2 cellular contexts compared by ENCODE assay signal in genomic region chr13:94706854-94707399, GRCh38.
TF ChIP-seq lines count a peak whose summit lies in the region.

No MANE protein-coding gene starts in this region.

TF ChIP-seq in SK-N-SH, 30 proteins besides CTCF, POLR2A, EP300 and RAD21 (continued from another document):
- TF ChIP-seq PBX3 (IDR thresholded peaks at IDR 0.05) (no peak), FOXM1 (IDR thresholded peaks at IDR 0.05; ENCODE audit: low read depth) (no peak), MEF2A (IDR thresholded peaks at IDR 0.05; ENCODE audit: borderline replicate concordance, low read depth) (no peak), GABPA (IDR thresholded peaks at IDR 0.05; ENCODE audit: low read depth) (no peak), RXRA (IDR thresholded peaks at IDR 0.05; ENCODE audit: borderline replicate concordance, low read depth) (no peak), FOSL2 (IDR thresholded peaks at IDR 0.05; ENCODE audit: borderline replicate concordance, low read depth) (no peak), ELF1 (IDR thresholded peaks at IDR 0.05) (no peak), NFIC (IDR thresholded peaks at IDR 0.05; ENCODE audit: borderline replicate concordance) (no peak), EZH2phosphoT487 (IDR thresholded peaks at IDR 0.05; ENCODE audit: borderline replicate concordance, low read depth) (no peak), NRF1 (IDR thresholded peaks at IDR 0.05; ENCODE audit: low read depth, low read length) (no peak)
TF ChIP-seq in SK-N-SH: peak in this region for 0.

TF ChIP-seq in SK-N-SH treated with all-trans-retinoic acid at 6 μM for 48 hours, 23 proteins besides CTCF, POLR2A, EP300 and RAD21 (continued from another document):
- TF ChIP-seq POU6F1 (CRISPR knock-in tag; IDR thresholded peaks at IDR 0.05; ENCODE audit: borderline replicate concordance, low read depth) (no peak), ARNTL (CRISPR knock-in tag; IDR thresholded peaks at IDR 0.05; ENCODE audit: borderline replicate concordance, low read depth) (no peak), CSDC2 (CRISPR knock-in tag; IDR thresholded peaks at IDR 0.05) (no peak), TOX (CRISPR knock-in tag; IDR thresholded peaks at IDR 0.05; ENCODE audit: borderline replicate concordance) (no peak), TCF4 (CRISPR knock-in tag; IDR thresholded peaks at IDR 0.05; ENCODE audit: borderline replicate concordance) (no peak), SNAI2 (CRISPR knock-in tag; IDR thresholded peaks at IDR 0.05) (no peak), ZFP3 (CRISPR knock-in tag; IDR thresholded peaks at IDR 0.05) (no peak), ZC3H10 (CRISPR knock-in tag; IDR thresholded peaks at IDR 0.05) (no peak), OSR1 (CRISPR knock-in tag; IDR thresholded peaks at IDR 0.05) (no peak), ZNF565 (CRISPR knock-in tag; conservative IDR thresholded peaks at IDR 0.05; ENCODE audit: low read depth) (no peak)
